1 cellular context compared by ENCODE assay signal in the genomic region with DNA sequence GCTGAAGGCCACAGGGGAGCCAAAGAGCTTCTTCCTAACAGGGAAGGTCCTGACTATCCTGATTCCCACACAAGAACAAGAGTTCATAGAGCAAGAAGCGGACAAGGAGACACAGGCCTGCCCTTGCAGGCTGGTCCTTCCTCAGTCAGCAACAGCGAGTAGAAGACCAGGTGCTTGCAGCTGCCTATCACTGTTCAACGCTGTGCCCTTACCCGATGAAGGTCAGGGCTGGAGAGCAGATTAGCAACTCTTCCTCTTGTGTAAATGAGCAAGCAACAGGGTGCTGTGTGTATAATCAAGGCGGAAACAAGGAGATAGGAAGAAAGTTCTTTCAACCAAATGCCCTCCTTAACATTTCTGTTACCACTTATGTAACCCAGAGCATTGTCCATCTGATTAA.
TF ChIP-seq lines count a peak whose summit lies in the region.

No MANE protein-coding gene starts in this region.

TF ChIP-seq in GM23338, 12 proteins besides CTCF, POLR2A, EP300 and RAD21 (continued from another document):
- TF ChIP-seq, protein P1, sequence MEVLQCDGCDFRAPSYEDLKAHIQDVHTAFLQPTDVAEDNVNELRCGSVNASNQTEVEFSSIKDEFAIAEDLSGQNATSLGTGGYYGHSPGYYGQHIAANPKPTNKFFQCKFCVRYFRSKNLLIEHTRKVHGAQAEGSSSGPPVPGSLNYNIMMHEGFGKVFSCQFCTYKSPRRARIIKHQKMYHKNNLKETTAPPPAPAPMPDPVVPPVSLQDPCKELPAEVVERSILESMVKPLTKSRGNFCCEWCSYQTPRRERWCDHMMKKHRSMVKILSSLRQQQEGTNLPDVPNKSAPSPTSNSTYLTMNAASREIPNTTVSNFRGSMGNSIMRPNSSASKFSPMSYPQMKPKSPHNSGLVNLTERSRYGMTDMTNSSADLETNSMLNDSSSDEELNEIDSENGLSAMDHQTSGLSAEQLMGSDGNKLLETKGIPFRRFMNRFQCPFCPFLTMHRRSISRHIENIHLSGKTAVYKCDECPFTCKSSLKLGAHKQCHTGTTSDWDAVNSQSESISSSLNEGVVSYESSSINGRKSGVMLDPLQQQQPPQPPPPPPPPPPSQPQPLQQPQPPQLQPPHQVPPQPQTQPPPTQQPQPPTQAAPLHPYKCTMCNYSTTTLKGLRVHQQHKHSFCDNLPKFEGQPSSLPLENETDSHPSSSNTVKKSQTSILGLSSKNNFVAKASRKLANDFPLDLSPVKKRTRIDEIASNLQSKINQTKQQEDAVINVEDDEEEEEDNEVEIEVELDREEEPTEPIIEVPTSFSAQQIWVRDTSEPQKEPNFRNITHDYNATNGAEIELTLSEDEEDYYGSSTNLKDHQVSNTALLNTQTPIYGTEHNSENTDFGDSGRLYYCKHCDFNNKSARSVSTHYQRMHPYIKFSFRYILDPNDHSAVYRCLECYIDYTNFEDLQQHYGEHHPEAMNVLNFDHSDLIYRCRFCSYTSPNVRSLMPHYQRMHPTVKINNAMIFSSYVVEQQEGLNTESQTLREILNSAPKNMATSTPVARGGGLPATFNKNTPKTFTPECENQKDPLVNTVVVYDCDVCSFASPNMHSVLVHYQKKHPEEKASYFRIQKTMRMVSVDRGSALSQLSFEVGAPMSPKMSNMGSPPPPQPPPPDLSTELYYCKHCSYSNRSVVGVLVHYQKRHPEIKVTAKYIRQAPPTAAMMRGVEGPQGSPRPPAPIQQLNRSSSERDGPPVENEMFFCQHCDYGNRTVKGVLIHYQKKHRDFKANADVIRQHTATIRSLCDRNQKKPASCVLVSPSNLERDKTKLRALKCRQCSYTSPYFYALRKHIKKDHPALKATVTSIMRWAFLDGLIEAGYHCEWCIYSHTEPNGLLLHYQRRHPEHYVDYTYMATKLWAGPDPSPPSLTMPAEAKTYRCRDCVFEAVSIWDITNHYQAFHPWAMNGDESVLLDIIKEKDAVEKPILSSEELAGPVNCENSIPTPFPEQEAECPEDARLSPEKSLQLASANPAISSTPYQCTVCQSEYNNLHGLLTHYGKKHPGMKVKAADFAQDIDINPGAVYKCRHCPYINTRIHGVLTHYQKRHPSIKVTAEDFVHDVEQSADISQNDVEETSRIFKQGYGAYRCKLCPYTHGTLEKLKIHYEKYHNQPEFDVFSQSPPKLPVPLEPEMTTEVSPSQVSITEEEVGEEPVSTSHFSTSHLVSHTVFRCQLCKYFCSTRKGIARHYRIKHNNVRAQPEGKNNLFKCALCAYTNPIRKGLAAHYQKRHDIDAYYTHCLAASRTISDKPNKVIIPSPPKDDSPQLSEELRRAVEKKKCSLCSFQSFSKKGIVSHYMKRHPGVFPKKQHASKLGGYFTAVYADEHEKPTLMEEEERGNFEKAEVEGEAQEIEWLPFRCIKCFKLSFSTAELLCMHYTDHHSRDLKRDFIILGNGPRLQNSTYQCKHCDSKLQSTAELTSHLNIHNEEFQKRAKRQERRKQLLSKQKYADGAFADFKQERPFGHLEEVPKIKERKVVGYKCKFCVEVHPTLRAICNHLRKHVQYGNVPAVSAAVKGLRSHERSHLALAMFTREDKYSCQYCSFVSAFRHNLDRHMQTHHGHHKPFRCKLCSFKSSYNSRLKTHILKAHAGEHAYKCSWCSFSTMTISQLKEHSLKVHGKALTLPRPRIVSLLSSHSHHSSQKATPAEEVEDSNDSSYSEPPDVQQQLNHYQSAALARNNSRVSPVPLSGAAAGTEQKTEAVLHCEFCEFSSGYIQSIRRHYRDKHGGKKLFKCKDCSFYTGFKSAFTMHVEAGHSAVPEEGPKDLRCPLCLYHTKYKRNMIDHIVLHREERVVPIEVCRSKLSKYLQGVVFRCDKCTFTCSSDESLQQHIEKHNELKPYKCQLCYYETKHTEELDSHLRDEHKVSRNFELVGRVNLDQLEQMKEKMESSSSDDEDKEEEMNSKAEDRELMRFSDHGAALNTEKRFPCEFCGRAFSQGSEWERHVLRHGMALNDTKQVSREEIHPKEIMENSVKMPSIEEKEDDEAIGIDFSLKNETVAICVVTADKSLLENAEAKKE (CRISPR knock-in tag; IDR thresholded peaks at IDR 0.05) = peak; percentile 96
- no peak for TF ChIP-seq NANOG (IDR thresholded peaks at IDR 0.05; ENCODE audit: borderline replicate concordance)
- no peak for TF ChIP-seq EZH2phosphoT487 (IDR thresholded peaks at IDR 0.05; ENCODE audit: unreplicated experiment)
- TF ChIP-seq JUNB (IDR thresholded peaks at IDR 0.05; ENCODE audit: unreplicated experiment) = no peak
